In genomic region chr17:36851230-36851629, GRCh38 we compare ENCODE assay signal across 16 cellular contexts.
A peak's percentile ranks its signal among the peaks of the same experiment; 100 is the strongest.
DNase-seq lines count a peak whose midpoint lies in the region; ATAC-seq and TF ChIP-seq lines count a peak whose summit lies in the region.
"Had no signal": no experiment of that assay in that cellular context is flagged by ENCODE, and none has a peak within 500 bp of the region (broad histone marks: within the 10 kb centered on the region; RNA-seq: fewer than 3 reads in every experiment).

No MANE protein-coding gene starts in this region.

- no peaks in the 10 kb centered on the region for H4K20me1 ChIP-seq in BLaER1 treated with 17β-estradiol and CSF1 and Interleukin-3, amounts not matched to agents 10 nM and 100 nM
- H4K20me1 ChIP-seq in MM.1S (ENCODE audit: insufficient read depth, low read length): no peaks in the 10 kb centered on the region

- no peak overlapping the region for H2AFZ ChIP-seq in MM.1S (ENCODE audit: low read length)

- no peaks in the 10 kb centered on the region for H3K27me3 ChIP-seq in BLaER1 treated with 17β-estradiol and CSF1 and Interleukin-3, amounts not matched to agents 10 nM and 100 nM
- no peaks in the 10 kb centered on the region for H3K27me3 ChIP-seq in MM.1S (replicated peaks; ENCODE audit: insufficient read depth, low read length)

- ATAC-seq in stimulated activated naive CD8-positive, alpha-beta T cell treated with anti-CD3 and anti-CD28 coated beads, Interleukin-15, amount 100 ng/mL, for 72 hours: no peak
- no peak for ATAC-seq in GM21529 (IDR thresholded peaks at IDR 0.05; ENCODE audit: unreplicated experiment)
- ATAC-seq: upper lobe of right lung had no signal

- peaks cover 41% of the 10 kb centered on the region for H3K4me1 Mint-ChIP-seq in stimulated activated naive CD8-positive, alpha-beta T cell treated with anti-CD3 and anti-CD28 coated beads, Interleukin-15, amount 100 ng/mL, for 72 hours

- no peak overlapping the region for H3K4me3 Mint-ChIP-seq in stimulated activated naive CD8-positive, alpha-beta T cell treated with anti-CD3 and anti-CD28 coated beads, Interleukin-15, amount 100 ng/mL, for 72 hours
- H3K4me3 Mint-ChIP-seq: activated naive CD4-positive, alpha-beta T cell treated with anti-CD3 and anti-CD28 coated beads, Interleukin-2, amount 10 ng/mL, durations not matched to agents 7 days and 5 days had no signal

- H3K9me3 Mint-ChIP-seq in stimulated activated naive CD8-positive, alpha-beta T cell treated with anti-CD3 and anti-CD28 coated beads, Interleukin-15, amount 100 ng/mL, for 72 hours: no peaks in the 10 kb centered on the region
- H3K9me3 Mint-ChIP-seq: activated naive CD4-positive, alpha-beta T cell treated with anti-CD3 and anti-CD28 coated beads, Interleukin-2, amount 10 ng/mL, durations not matched to agents 7 days and 5 days had no signal

- no peaks in the 10 kb centered on the region for H3K79me2 ChIP-seq in MM.1S (ENCODE audit: low read length)

- DNase-seq in HPDE6-E6E7 (ENCODE audit: extremely low spot score) (peak; percentile 39), SW 1271 (lab: John Stamatoyannopoulos, UW) (peak; percentile 65 to 83), glomerular visceral epithelial cell (ENCODE audit: extremely low spot score) (peak; percentile 44), MM.1S (no peak), germinal center (ENCODE audit: low spot score) (no peak)
- no peak for DNase-seq in stimulated activated naive CD8-positive, alpha-beta T cell treated with anti-CD3 and anti-CD28 coated beads, Interleukin-15, amount 100 ng/mL, for 72 hours
- DNase-seq: activated CD4-positive, CD25-positive, alpha-beta regulatory T cell; activated naive CD4-positive, alpha-beta T cell treated with anti-CD3 and anti-CD28 coated beads, Interleukin-2, amount 10 ng/mL, durations not matched to agents 7 days and 5 days; DMS79 treated with DMSO at 0.1 percent for 48 hours; NCI-H1436 treated with DMSO at 0.1 percent for 48 hours; NCI-H446 treated with DMSO at 0.1 percent for 48 hours; stimulated activated naive CD4-positive, alpha-beta T cell; upper lobe of right lung had no signal

- peak overlapping the region in 6 of 11 experiments; percentile 27 to 70 (median 58); a peak in 6 of 22 replicates for H3K27ac ChIP-seq in BLaER1 treated with 17β-estradiol and CSF1 and Interleukin-3, amounts not matched to agents 10 nM and 100 nM
- H3K27ac ChIP-seq in MM.1S (ENCODE audit: low read length): no peak overlapping the region
- H3K27ac ChIP-seq: KMS-11, upper lobe of right lung had no signal

- no peak overlapping the region for H3K4me3 ChIP-seq in BLaER1 treated with 17β-estradiol and CSF1 and Interleukin-3, amounts not matched to agents 10 nM and 100 nM
- no peak overlapping the region for H3K4me3 ChIP-seq in MM.1S (ENCODE audit: low read length)
- H3K4me3 ChIP-seq: upper lobe of right lung had no signal

- H3K4me2 ChIP-seq in BLaER1 treated with 17β-estradiol and CSF1 and Interleukin-3, amounts not matched to agents 10 nM and 100 nM: peak overlapping the region; percentile 73 to 92 (median 81)
- H3K4me2 ChIP-seq in MM.1S (ENCODE audit: low read depth, low read length): no peak overlapping the region
- H3K4me2 ChIP-seq: KMS-11 had no signal

- H3K4me1 ChIP-seq in BLaER1 treated with 17β-estradiol and CSF1 and Interleukin-3, amounts not matched to agents 10 nM and 100 nM: peaks cover 51 to 81% (median 70%) of the 10 kb centered on the region in 10 experiments
- H3K4me1 ChIP-seq in MM.1S (ENCODE audit: low read length): no peaks in the 10 kb centered on the region
- H3K4me1 ChIP-seq: upper lobe of right lung had no signal

- peak overlapping the region in 1 of 11 experiments; percentile 33; a peak in 2 of 22 replicates for H3K9ac ChIP-seq in BLaER1 treated with 17β-estradiol and CSF1 and Interleukin-3, amounts not matched to agents 10 nM and 100 nM
- H3K9ac ChIP-seq in MM.1S (ENCODE audit: low read length): no peak overlapping the region
- H3K9ac ChIP-seq: KMS-11 had no signal

- no peak overlapping the region for H3K27ac Mint-ChIP-seq in stimulated activated naive CD8-positive, alpha-beta T cell treated with anti-CD3 and anti-CD28 coated beads, Interleukin-15, amount 100 ng/mL, for 72 hours
- H3K27ac Mint-ChIP-seq: activated naive CD4-positive, alpha-beta T cell treated with anti-CD3 and anti-CD28 coated beads, Interleukin-2, amount 10 ng/mL, durations not matched to agents 7 days and 5 days had no signal

- no peak for TF ChIP-seq CTCF in MM.1S (IDR thresholded peaks at IDR 0.05; ENCODE audit: low read length)

- no peaks in the 10 kb centered on the region for H3K36me3 ChIP-seq in BLaER1 treated with 17β-estradiol and CSF1 and Interleukin-3, amounts not matched to agents 10 nM and 100 nM
- no peaks in the 10 kb centered on the region for H3K36me3 ChIP-seq in MM.1S (replicated peaks; ENCODE audit: insufficient read depth, low read length)
- H3K36me3 ChIP-seq: upper lobe of right lung had no signal

- H3K9me3 ChIP-seq in BLaER1 treated with 17β-estradiol and CSF1 and Interleukin-3, amounts not matched to agents 10 nM and 100 nM (replicated peaks in 1 of 11): no peaks in the 10 kb centered on the region
- no peaks in the 10 kb centered on the region for H3K9me3 ChIP-seq in MM.1S (replicated peaks; ENCODE audit: insufficient read depth, low read length)
- H3K9me3 ChIP-seq: upper lobe of right lung had no signal

- H3K27me3 Mint-ChIP-seq in stimulated activated naive CD8-positive, alpha-beta T cell treated with anti-CD3 and anti-CD28 coated beads, Interleukin-15, amount 100 ng/mL, for 72 hours: peaks cover 17% of the 10 kb centered on the region

- no peaks in the 10 kb centered on the region for H3F3A ChIP-seq in MM.1S (ENCODE audit: insufficient read depth, low read length)

- no peaks in the 10 kb centered on the region for H3K9me2 ChIP-seq in MM.1S (replicated peaks; ENCODE audit: insufficient read depth, low read length)

Comparison
In these comparisons a context has a peak if more than half of its experiments do, and no peak if none do; other contexts are left out.
1. DNase-seq: peak in HPDE6-E6E7 (single experiment), SW 1271 (2 of 2) and glomerular visceral epithelial cell (single experiment); none in MM.1S (single experiment), germinal center (single experiment) and stimulated activated naive CD8-positive, alpha-beta T cell treated with anti-CD3 and anti-CD28 coated beads, Interleukin-15, amount 100 ng/mL, for 72 hours (0 of 2).